Comparison of ENCODE assay signal across 8 cellular contexts in genomic region chr11:130159657-130160459, GRCh38. TPM values are rescaled to one million over a fixed set of nuclear protein-coding genes. Genes with fewer than 3 reads are reported as not detected.
DNase-seq lines count a peak whose midpoint lies in the region; ATAC-seq and TF ChIP-seq lines count a peak whose summit lies in the region.

ST14 (plus strand) TSS chr11:130159782; CDS start chr11:130159980, 198 bp downstream.

- no peaks in the 10 kb centered on the region for H3K9me3 ChIP-seq in neural progenitor cell (ENCODE audit: low read depth)

- no peaks in the 10 kb centered on the region for H4K20me1 ChIP-seq in neural progenitor cell (ENCODE audit: low read depth)

- peaks cover 49% of the 10 kb centered on the region for H3K27me3 Mint-ChIP-seq in activated naive CD4-positive, alpha-beta T cell treated with anti-CD3 and anti-CD28 coated beads for 36 hours (ENCODE audit: low read depth)
- peaks cover 42% of the 10 kb centered on the region for H3K27me3 Mint-ChIP-seq in neural progenitor cell (ENCODE audit: insufficient read depth, low read depth)

- H3K4me2 ChIP-seq in neural progenitor cell = peak within 1 kb of the TSS; percentile 88

- H3K27ac ChIP-seq in epithelial cell of prostate (peak within 1 kb of the TSS; percentile 73), neural progenitor cell (no peak within 1 kb of the TSS)

- peak within 1 kb of the TSS; percentile 100 for H2AFZ ChIP-seq in neural progenitor cell (replicated peaks)

- peak within 1 kb of the TSS; percentile 47 for H3K4me3 ChIP-seq in neural progenitor cell

- no peak for ATAC-seq in GM18517 (IDR thresholded peaks at IDR 0.05; ENCODE audit: unreplicated experiment)

- TF ChIP-seq CTCF in neural progenitor cell (IDR thresholded peaks at IDR 0.05) = no peak

- no peaks in the 10 kb centered on the region for H3K79me2 ChIP-seq in neural progenitor cell (ENCODE audit: low read depth)

- peaks cover 14% of the 10 kb centered on the region for H3K4me1 Mint-ChIP-seq in activated naive CD4-positive, alpha-beta T cell treated with anti-CD3 and anti-CD28 coated beads for 36 hours (ENCODE audit: low read depth)
- peaks cover 10% of the 10 kb centered on the region for H3K4me1 Mint-ChIP-seq in neural progenitor cell

- H3K36me3 Mint-ChIP-seq in activated naive CD4-positive, alpha-beta T cell treated with anti-CD3 and anti-CD28 coated beads for 36 hours (ENCODE audit: low read depth) = no peaks in the 10 kb centered on the region
- no peaks in the 10 kb centered on the region for H3K36me3 Mint-ChIP-seq in neural progenitor cell

- H3K4me3 Mint-ChIP-seq in activated naive CD4-positive, alpha-beta T cell treated with anti-CD3 and anti-CD28 coated beads for 36 hours = peak within 1 kb of the TSS; percentile 45
- peak within 1 kb of the TSS; percentile 77 for H3K4me3 Mint-ChIP-seq in neural progenitor cell

- no peaks in the 10 kb centered on the region for H3K36me3 ChIP-seq in neural progenitor cell

- H3K9ac ChIP-seq in neural progenitor cell = no peak within 1 kb of the TSS

- in situ Hi-C loops in KBM-7 (cut with MboI; ENCODE audit: low pct_unique_long_range_greater_than_20kb, low sequenced_read_pairs) = no loop called here

- no peak within 1 kb of the TSS for H3K27ac Mint-ChIP-seq in activated naive CD4-positive, alpha-beta T cell treated with anti-CD3 and anti-CD28 coated beads for 36 hours
- H3K27ac Mint-ChIP-seq in neural progenitor cell = no peak within 1 kb of the TSS

- no peak for DNase-seq in activated naive CD4-positive, alpha-beta T cell treated with anti-CD3 and anti-CD28 coated beads for 36 hours
- no peak for DNase-seq in activated naive CD4-positive, alpha-beta T cell treated with anti-CD3 and anti-CD28 coated beads, Interleukin-2, amount 50 U/mL, for 16 hours
- DNase-seq in NOMO-1 (lab: John Stamatoyannopoulos, UW; ENCODE audit: unreplicated experiment in 2 of 2) = peak; percentile 29 to 65
- DNase-seq in epithelial cell of prostate (ENCODE audit: low read depth, low spot score) = no peak
- peak; percentile 58 for DNase-seq in neural progenitor cell (ENCODE audit: low spot score)
- DNase-seq in KBM-7 = no peak
- DNase-seq in central memory CD4-positive, alpha-beta T cell = no peak

- no peaks in the 10 kb centered on the region for H3K9me3 Mint-ChIP-seq in activated naive CD4-positive, alpha-beta T cell treated with anti-CD3 and anti-CD28 coated beads for 36 hours
- H3K9me3 Mint-ChIP-seq in neural progenitor cell = no peaks in the 10 kb centered on the region

- H3K27me3 ChIP-seq in neural progenitor cell = peaks cover 63% of the 10 kb centered on the region

- CTCF ChIA-PET in activated naive CD4-positive, alpha-beta T cell treated with anti-CD3 and anti-CD28 coated beads for 36 hours (lab: Charles Lee) = no interaction called here

- intact Hi-C loops in activated naive CD4-positive, alpha-beta T cell treated with anti-CD3 and anti-CD28 coated beads for 36 hours (cut with micrococcal nuclease) = no loop called here

- peaks cover 14% of the 10 kb centered on the region for H3K4me1 ChIP-seq in neural progenitor cell

- peaks cover 9% of the 10 kb centered on the region for H3F3A ChIP-seq in neural progenitor cell (ENCODE audit: low read depth)

RNA-seq across cellular contexts. Expression of gene ST14, which starts in this region (rescaled TPM):
- total RNA-seq in activated naive CD4-positive, alpha-beta T cell treated with anti-CD3 and anti-CD28 coated beads for 36 hours = not detected
- total RNA-seq in neural progenitor cell (ENCODE audit: low replicate concordance) = 1.4 and 2.4 TPM in 2 replicates

Comparison
In these comparisons a context has a peak if more than half of its experiments do, and no peak if none do; other contexts are left out.
1. DNase-seq: peak in NOMO-1 (2 of 2) and neural progenitor cell (single experiment); none in activated naive CD4-positive, alpha-beta T cell treated with anti-CD3 and anti-CD28 coated beads for 36 hours (single experiment), activated naive CD4-positive, alpha-beta T cell treated with anti-CD3 and anti-CD28 coated beads, Interleukin-2, amount 50 U/mL, for 16 hours (single experiment), epithelial cell of prostate (single experiment), KBM-7 (single experiment) and central memory CD4-positive, alpha-beta T cell (single experiment).